Comparison of ENCODE assay signal across 9 cellular contexts in genomic region chr12:58540480-58541299, GRCh38.
DNase-seq lines count a peak whose midpoint lies in the region; ATAC-seq lines count a peak whose summit lies in the region.
"Had no signal": no experiment of that assay in that cellular context is flagged by ENCODE, and none has a peak within 500 bp of the region (broad histone marks: within the 10 kb centered on the region; RNA-seq: fewer than 3 reads in every experiment).

No MANE protein-coding gene starts in this region.

- intact Hi-C loops in activated CD4-positive, alpha-beta T cell treated with anti-CD3 and anti-CD28 coated beads, Interleukin-2, amount 10 ng/mL, durations not matched to agents 24 days and 14 days (cut with micrococcal nuclease): no loop called here

- H3K27ac Mint-ChIP-seq in activated CD4-positive, alpha-beta T cell treated with anti-CD3 and anti-CD28 coated beads, Interleukin-2, amount 10 ng/mL, durations not matched to agents 24 days and 14 days: no peak overlapping the region
- H3K27ac Mint-ChIP-seq in immature natural killer cell: no peak overlapping the region
- H3K27ac Mint-ChIP-seq: dendritic cell treated with granulocyte-macrophage colony-stimulating factor and Interleukin-4, amounts not matched to agents 40 ng/mL and 50 ng/mL, for 4 days had no signal

- H3K9me3 Mint-ChIP-seq in activated CD4-positive, alpha-beta T cell treated with anti-CD3 and anti-CD28 coated beads, Interleukin-2, amount 10 ng/mL, durations not matched to agents 24 days and 14 days: no peaks in the 10 kb centered on the region
- H3K9me3 Mint-ChIP-seq in immature natural killer cell: peaks cover 0 to 8% (median 3%) of the 10 kb centered on the region in 6 donors
- H3K9me3 Mint-ChIP-seq: dendritic cell treated with granulocyte-macrophage colony-stimulating factor and Interleukin-4, amounts not matched to agents 40 ng/mL and 50 ng/mL, for 4 days had no signal

- peaks cover 2% of the 10 kb centered on the region for H3K27me3 Mint-ChIP-seq in activated CD4-positive, alpha-beta T cell treated with anti-CD3 and anti-CD28 coated beads, Interleukin-2, amount 10 ng/mL, durations not matched to agents 24 days and 14 days
- peaks cover 0 to 9% (median 2%) of the 10 kb centered on the region in 3 donors for H3K27me3 Mint-ChIP-seq in immature natural killer cell (ENCODE audit: low read depth in 3 of 3)
- H3K27me3 Mint-ChIP-seq: dendritic cell treated with granulocyte-macrophage colony-stimulating factor and Interleukin-4, amounts not matched to agents 40 ng/mL and 50 ng/mL, for 4 days had no signal

- no peaks in the 10 kb centered on the region for H3K4me1 Mint-ChIP-seq in activated CD4-positive, alpha-beta T cell treated with anti-CD3 and anti-CD28 coated beads, Interleukin-2, amount 10 ng/mL, durations not matched to agents 24 days and 14 days
- no peaks in the 10 kb centered on the region for H3K4me1 Mint-ChIP-seq in immature natural killer cell

- H3K36me3 Mint-ChIP-seq in activated CD4-positive, alpha-beta T cell treated with anti-CD3 and anti-CD28 coated beads, Interleukin-2, amount 10 ng/mL, durations not matched to agents 24 days and 14 days (ENCODE audit: low read depth): no peaks in the 10 kb centered on the region
- H3K36me3 Mint-ChIP-seq in immature natural killer cell: no peaks in the 10 kb centered on the region

- DNase-seq in activated CD4-positive, alpha-beta T cell treated with anti-CD3 and anti-CD28 coated beads, Interleukin-2, amount 10 ng/mL, durations not matched to agents 24 days and 14 days: peak; percentile 60
- no peak for DNase-seq in activated CD4-positive, alpha-beta T cell treated with anti-CD3 and anti-CD28 coated beads for 4 hours
- peak; percentile 89 to 95 for DNase-seq in NCI-H2081 (lab: John Stamatoyannopoulos, UW)
- DNase-seq in UCSD-AML1 (lab: John Stamatoyannopoulos, UW; ENCODE audit: unreplicated experiment): peak; percentile 52
- peak; percentile 90 for DNase-seq in fibroblast of the conjunctiva (ENCODE audit: low read depth)
- peak; percentile 29 for DNase-seq in occipital lobe (lab: John Stamatoyannopoulos, UW)
- DNase-seq in immature natural killer cell: no peak

- ATAC-seq in HG02852 (IDR thresholded peaks at IDR 0.05; ENCODE audit: unreplicated experiment): peak; percentile 81

- H3K4me3 Mint-ChIP-seq in activated CD4-positive, alpha-beta T cell treated with anti-CD3 and anti-CD28 coated beads, Interleukin-2, amount 10 ng/mL, durations not matched to agents 24 days and 14 days: no peak overlapping the region
- no peak overlapping the region for H3K4me3 Mint-ChIP-seq in immature natural killer cell
- H3K4me3 Mint-ChIP-seq: dendritic cell treated with granulocyte-macrophage colony-stimulating factor and Interleukin-4, amounts not matched to agents 40 ng/mL and 50 ng/mL, for 4 days had no signal

Comparison
In these comparisons a context has a peak if more than half of its experiments do, and no peak if none do; other contexts are left out.
1. DNase-seq: peak in activated CD4-positive, alpha-beta T cell treated with anti-CD3 and anti-CD28 coated beads, Interleukin-2, amount 10 ng/mL, durations not matched to agents 24 days and 14 days (single experiment), NCI-H2081 (2 of 2), UCSD-AML1 (single experiment), fibroblast of the conjunctiva (single experiment) and occipital lobe (single experiment); none in activated CD4-positive, alpha-beta T cell treated with anti-CD3 and anti-CD28 coated beads for 4 hours (0 of 2) and immature natural killer cell (0 of 3).